8 cellular contexts compared by ENCODE assay signal in genomic region chr12:49059385-49060232, GRCh38. TPM values are rescaled to one million over a fixed set of nuclear protein-coding genes. Genes with fewer than 3 reads are reported as not detected.
DNase-seq lines count a peak whose midpoint lies in the region; ATAC-seq and TF ChIP-seq lines count a peak whose summit lies in the region.

No MANE protein-coding gene starts in this region.

- CTCF ChIA-PET in CD4-positive, alpha-beta memory T cell (lab: Charles Lee; ENCODE audit: partially characterized antibody): interaction anchor here (0.8 to 1.4 kb wide), 3 partner anchors 10 to 156 kb away, joined by 3 to 4 read pairs (median 3); partner anchors contain the start of genes RHEBL1 and TUBA1B

- TF ChIP-seq EP300 in sigmoid colon (IDR thresholded peaks at IDR 0.05): no peak

- no peak for DNase-seq in CD4-positive, alpha-beta memory T cell
- DNase-seq in right atrium auricular region (ENCODE audit: low spot score) (no peak), sigmoid colon (no peak), medulla oblongata (ENCODE audit: extremely low spot score) (no peak), NCI-H2196 (lab: John Stamatoyannopoulos, UW; ENCODE audit: unreplicated experiment) (no peak)

- intact Hi-C loops in CD4-positive, alpha-beta memory T cell (cut with micrococcal nuclease): loop anchor here (1.0 to 5.0 kb wide), 4 partner anchors 11 to 130 kb away; partner anchors contain the start of genes DDN, TUBA1A and TUBA1B
- intact Hi-C loops in sigmoid colon (cut with DNase I): loop anchor here (5.0 kb wide), 1 partner anchor 128 kb away; the partner anchor contains the start of gene TUBA1A

- POLR2A ChIA-PET in CD4-positive, alpha-beta memory T cell (lab: Charles Lee; ENCODE audit: partially characterized antibody): interaction anchor here (0.8 to 2.3 kb wide), 15 partner anchors 9 to 307 kb away, joined by 3 to 24 read pairs (median 4); partner anchors contain the start of genes ARF3, PRKAG1, RHEBL1 and SPATS2

- H3K36me3 ChIP-seq in CD4-positive, alpha-beta memory T cell (ENCODE audit: insufficient read depth, low read length): peaks cover 4% of the 10 kb centered on the region
- H3K36me3 ChIP-seq in right atrium auricular region (peaks cover 5% of the 10 kb centered on the region), sigmoid colon (peaks cover 0 to 6% (median 4%) of the 10 kb centered on the region in 4 donors)

- H3K4me1 Mint-ChIP-seq in CD4-positive, alpha-beta memory T cell: peaks cover 48 to 69% (median 58%) of the 10 kb centered on the region in 4 donors
- peaks cover 52 to 53% (median 52%) of the 10 kb centered on the region in 3 donors for H3K4me1 Mint-ChIP-seq in IgD-negative memory B cell
- peaks cover 59% of the 10 kb centered on the region for H3K4me1 Mint-ChIP-seq in activated naive CD4-positive, alpha-beta T cell treated with anti-CD3 and anti-CD28 coated beads, Interleukin-2, amount 50 U/mL, for 24 hours

- H3K4me3 Mint-ChIP-seq in CD4-positive, alpha-beta memory T cell: peak overlapping the region; percentile 90 to 96 (median 94)
- peak overlapping the region; percentile 47 to 97 (median 96) for H3K4me3 Mint-ChIP-seq in IgD-negative memory B cell
- H3K4me3 Mint-ChIP-seq in activated naive CD4-positive, alpha-beta T cell treated with anti-CD3 and anti-CD28 coated beads, Interleukin-2, amount 50 U/mL, for 24 hours: peak overlapping the region; percentile 95

- TF ChIP-seq POLR2A in sigmoid colon (IDR thresholded peaks at IDR 0.05): no peak

- H3K27me3 ChIP-seq in CD4-positive, alpha-beta memory T cell (ENCODE audit: insufficient read depth, low read length): no peaks in the 10 kb centered on the region
- H3K27me3 ChIP-seq in right atrium auricular region (no peaks in the 10 kb centered on the region), sigmoid colon (no peaks in the 10 kb centered on the region)

- H3K4me1 ChIP-seq in CD4-positive, alpha-beta memory T cell (ENCODE audit: insufficient read depth, low read length): peaks cover 55% of the 10 kb centered on the region
- H3K4me1 ChIP-seq in right atrium auricular region (peaks cover 0 to 51% of the 10 kb centered on the region in 2 donors), sigmoid colon (peaks cover 0 to 60% (median 49%) of the 10 kb centered on the region in 4 donors)

- peaks cover 6 to 34% of the 10 kb centered on the region in 2 donors for H3K36me3 Mint-ChIP-seq in CD4-positive, alpha-beta memory T cell
- H3K36me3 Mint-ChIP-seq in IgD-negative memory B cell: peaks cover 2% of the 10 kb centered on the region
- peaks cover 5% of the 10 kb centered on the region for H3K36me3 Mint-ChIP-seq in activated naive CD4-positive, alpha-beta T cell treated with anti-CD3 and anti-CD28 coated beads, Interleukin-2, amount 50 U/mL, for 24 hours

- ATAC-seq in GM19467 (IDR thresholded peaks at IDR 0.05; ENCODE audit: unreplicated experiment): peak; percentile 12

- peaks cover 0 to 1% (median 0%) of the 10 kb centered on the region in 8 donors for H3K9me3 Mint-ChIP-seq in CD4-positive, alpha-beta memory T cell
- H3K9me3 Mint-ChIP-seq in IgD-negative memory B cell: no peaks in the 10 kb centered on the region
- no peaks in the 10 kb centered on the region for H3K9me3 Mint-ChIP-seq in activated naive CD4-positive, alpha-beta T cell treated with anti-CD3 and anti-CD28 coated beads, Interleukin-2, amount 50 U/mL, for 24 hours

- TF ChIP-seq CTCF in right atrium auricular region (IDR thresholded peaks at IDR 0.05) (no peak), sigmoid colon (IDR thresholded peaks at IDR 0.05) (no peak)

- no peaks in the 10 kb centered on the region for H3K9me3 ChIP-seq in CD4-positive, alpha-beta memory T cell (ENCODE audit: control insufficient read depth in 1 of 2, low read length in 2 of 2)
- no peaks in the 10 kb centered on the region for H3K9me3 ChIP-seq in right atrium auricular region
- no peaks in the 10 kb centered on the region for H3K9me3 ChIP-seq in sigmoid colon

- peak overlapping the region; percentile 90 for H3K27ac ChIP-seq in CD4-positive, alpha-beta memory T cell (ENCODE audit: low read depth, low read length)
- H3K27ac ChIP-seq in right atrium auricular region (peak overlapping the region; percentile 95 to 98), sigmoid colon (peak overlapping the region; percentile 94 to 99 (median 96))

- H3K27ac Mint-ChIP-seq in CD4-positive, alpha-beta memory T cell: peak overlapping the region; percentile 76 to 96 (median 89)
- H3K27ac Mint-ChIP-seq in IgD-negative memory B cell: peak overlapping the region; percentile 30 to 98 (median 92)
- H3K27ac Mint-ChIP-seq in activated naive CD4-positive, alpha-beta T cell treated with anti-CD3 and anti-CD28 coated beads, Interleukin-2, amount 50 U/mL, for 24 hours: peak overlapping the region; percentile 95

- no peaks in the 10 kb centered on the region for H3K27me3 Mint-ChIP-seq in CD4-positive, alpha-beta memory T cell
- peaks cover 2% of the 10 kb centered on the region for H3K27me3 Mint-ChIP-seq in IgD-negative memory B cell
- H3K27me3 Mint-ChIP-seq in activated naive CD4-positive, alpha-beta T cell treated with anti-CD3 and anti-CD28 coated beads, Interleukin-2, amount 50 U/mL, for 24 hours: no peaks in the 10 kb centered on the region

- 0 to 1% methylated on average over 74 of the region's 74 CpGs for WGBS in sigmoid colon, 2 donors

- peak overlapping the region; percentile 93 to 97 for H3K4me3 ChIP-seq in CD4-positive, alpha-beta memory T cell (ENCODE audit: low read length in 2 of 2)
- H3K4me3 ChIP-seq in right atrium auricular region: peak overlapping the region; percentile 83 to 92
- peak overlapping the region; percentile 87 to 100 (median 98) for H3K4me3 ChIP-seq in sigmoid colon

RNA-seq across cellular contexts. Expression of gene KMT2D, which starts 1.0 kb away (rescaled TPM):
- total RNA-seq in CD4-positive, alpha-beta memory T cell: 100 to 1,000 TPM; 133 to 159 TPM
- 10 to 100 TPM in 1 of 2 donors, under 1 TPM in 1; 0.16 to 26.7 TPM for polyA plus RNA-seq in CD4-positive, alpha-beta memory T cell
- 19.7 TPM for polyA plus RNA-seq in IgD-negative memory B cell
- 10 to 100 TPM; 39.9 to 49.1 TPM for total RNA-seq in right atrium auricular region
- 10 to 100 TPM; 18.2 to 52.9 (median 30.6) TPM for total RNA-seq in sigmoid colon
- 10 to 100 TPM in 2 of 3 donors, 1 to 10 TPM in 1; 1.8 to 61.8 (median 10.2) TPM for polyA plus RNA-seq in sigmoid colon

RNA-seq across cellular contexts. Expression of gene RHEBL1, which starts 10.2 kb away (rescaled TPM):
- total RNA-seq in CD4-positive, alpha-beta memory T cell: 1 to 10 TPM; 2.7 to 2.9 TPM
- polyA plus RNA-seq in CD4-positive, alpha-beta memory T cell: 10 to 100 TPM in 1 of 2 donors, 1 to 10 TPM in 1; 9.2 to 10.5 TPM
- 3.2 TPM for polyA plus RNA-seq in IgD-negative memory B cell
- under 1 TPM in 1 of 2 donors, not detected in 1; 0.35 TPM for total RNA-seq in right atrium auricular region
- total RNA-seq in sigmoid colon: under 1 TPM in 1 of 4 donors, not detected in 3; 0.36 TPM
- polyA plus RNA-seq in sigmoid colon: 1 to 10 TPM in 1 of 3 donors, not detected in 2; 2.2 TPM

RNA-seq across cellular contexts. Expression of gene DHH, which starts 35.0 kb away (rescaled TPM):
- under 1 TPM; 0.35 to 0.44 TPM for total RNA-seq in CD4-positive, alpha-beta memory T cell
- not detected for polyA plus RNA-seq in CD4-positive, alpha-beta memory T cell
- polyA plus RNA-seq in IgD-negative memory B cell: not detected
- total RNA-seq in right atrium auricular region: under 1 TPM; 0.35 to 0.56 TPM
- total RNA-seq in sigmoid colon: under 1 TPM in 2 of 4 donors, not detected in 2; 0.14 to 0.83 TPM
- polyA plus RNA-seq in sigmoid colon: under 1 TPM in 1 of 3 donors, not detected in 2; 0.63 TPM

RNA-seq across cellular contexts. Expression of gene PRKAG1, which starts 41.0 kb away (rescaled TPM):
- total RNA-seq in CD4-positive, alpha-beta memory T cell: 10 to 100 TPM; 48.9 to 53.7 TPM
- polyA plus RNA-seq in CD4-positive, alpha-beta memory T cell: 10 to 100 TPM; 47.8 to 50.3 TPM
- 45.6 TPM for polyA plus RNA-seq in IgD-negative memory B cell
- 10 to 100 TPM; 68.5 to 74.8 TPM for total RNA-seq in right atrium auricular region
- 10 to 100 TPM; 49.6 to 71.3 (median 60.0) TPM for total RNA-seq in sigmoid colon
- polyA plus RNA-seq in sigmoid colon: 10 to 100 TPM; 48.6 to 71.2 (median 61.3) TPM

RNA-seq across cellular contexts. Expression of gene LMBR1L, which starts 51.0 kb away (rescaled TPM):
- 100 to 1,000 TPM; 222 to 226 TPM for total RNA-seq in CD4-positive, alpha-beta memory T cell
- 10 to 100 TPM; 35.9 to 46.5 TPM for polyA plus RNA-seq in CD4-positive, alpha-beta memory T cell
- polyA plus RNA-seq in IgD-negative memory B cell (37.3 TPM), sigmoid colon (10 to 100 TPM in 2 of 3 donors, 1 to 10 TPM in 1; 7.8 to 41.4 (median 10.2) TPM)
- total RNA-seq in right atrium auricular region (10 to 100 TPM; 14.6 to 19.2 TPM), sigmoid colon (10 to 100 TPM; 34.6 to 82.3 (median 51.5) TPM)
